ENCODE assay signal across 8 cellular contexts in genomic region chr3:185575108-185575869, GRCh38. TPM values are rescaled to one million over a fixed set of nuclear protein-coding genes. Genes with fewer than 3 reads are reported as not detected.
DNase-seq lines count a peak whose midpoint lies in the region; ATAC-seq and TF ChIP-seq lines count a peak whose summit lies in the region.
"Not testable (repeated sequence)": the region's sequence is repeated elsewhere in the genome, so short reads cannot be mapped to it uniquely, and the experiment has no call there.

No MANE protein-coding gene starts in this region.

- not testable (repeated sequence) for H3K4me1 Mint-ChIP-seq in activated naive CD8-positive, alpha-beta T cell treated with anti-CD3 and anti-CD28 coated beads, Interleukin-2, amount 10 ng/mL, durations not matched to agents 7 days and 5 days

- in situ Hi-C loops in ACHN (cut with HindIII; ENCODE audit: low pct_ligation_motif_present, low pct_unique_long_range_greater_than_20kb, low sequenced_read_pairs); GM13977 (cut with MboI; ENCODE audit: low pct_unique_long_range_greater_than_20kb, low sequenced_read_pairs, unreplicated experiment): not testable (repeated sequence)

- H3K4me3 Mint-ChIP-seq in activated naive CD8-positive, alpha-beta T cell treated with anti-CD3 and anti-CD28 coated beads, Interleukin-2, amount 10 ng/mL, durations not matched to agents 7 days and 5 days = not testable (repeated sequence)

- not testable (repeated sequence) for H3K9me3 Mint-ChIP-seq in activated naive CD8-positive, alpha-beta T cell treated with anti-CD3 and anti-CD28 coated beads, Interleukin-2, amount 10 ng/mL, durations not matched to agents 7 days and 5 days

- H3K36me3 Mint-ChIP-seq in activated naive CD8-positive, alpha-beta T cell treated with anti-CD3 and anti-CD28 coated beads, Interleukin-2, amount 10 ng/mL, durations not matched to agents 7 days and 5 days = not testable (repeated sequence)

- not testable (repeated sequence) for H3K36me3 ChIP-seq in neutrophil

- H3K27me3 ChIP-seq in neutrophil = not testable (repeated sequence)

- H3K4me1 ChIP-seq in neutrophil (ENCODE audit: control insufficient read depth in 1 of 2, insufficient read depth in 1 of 2, low read depth in 1 of 2, low read length in 1 of 2) = not testable (repeated sequence)

- H3K4me3 ChIP-seq in neutrophil (ENCODE audit: low read depth in 1 of 2, low read length in 1 of 2) = not testable (repeated sequence)

- H3K27ac ChIP-seq in neutrophil = not testable (repeated sequence)

- POLR2A ChIA-PET in activated naive CD8-positive, alpha-beta T cell treated with anti-CD3 and anti-CD28 coated beads, Interleukin-2, amount 10 ng/mL, durations not matched to agents 7 days and 5 days (lab: Charles Lee) = interaction anchor here (0.7 kb wide), 1 partner anchor 8 kb away, joined by 4 read pairs; no protein-coding TSS in a partner anchor

- DNase-seq in ACHN = peak; percentile 59
- DNase-seq in GM13977 (ENCODE audit: low spot score) = peak; percentile 39
- DNase-seq in NCI-H2081 (lab: John Stamatoyannopoulos, UW) = peak; percentile 82 to 90
- DNase-seq in SK-N-DZ (ENCODE audit: low spot score) = peak; percentile 77
- not testable (repeated sequence) for DNase-seq in activated naive CD8-positive, alpha-beta T cell treated with anti-CD3 and anti-CD28 coated beads, Interleukin-2, amount 10 ng/mL, durations not matched to agents 7 days and 5 days
- DNase-seq in germinal center (ENCODE audit: low spot score) = peak; percentile 53

- H3K27ac Mint-ChIP-seq in activated naive CD8-positive, alpha-beta T cell treated with anti-CD3 and anti-CD28 coated beads, Interleukin-2, amount 10 ng/mL, durations not matched to agents 7 days and 5 days = not testable (repeated sequence)

- H3K27me3 Mint-ChIP-seq in activated naive CD8-positive, alpha-beta T cell treated with anti-CD3 and anti-CD28 coated beads, Interleukin-2, amount 10 ng/mL, durations not matched to agents 7 days and 5 days = not testable (repeated sequence)

- peak; percentile 69 for ATAC-seq in HG03045 (IDR thresholded peaks at IDR 0.05; ENCODE audit: unreplicated experiment)
- ATAC-seq in activated naive CD8-positive, alpha-beta T cell treated with anti-CD3 and anti-CD28 coated beads, Interleukin-2, amount 10 ng/mL, durations not matched to agents 7 days and 5 days (ENCODE audit: low read depth) = peak; percentile 86

- not testable (repeated sequence) for H3K9me3 ChIP-seq in neutrophil

- TF ChIP-seq CTCF in GM13977 (IDR thresholded peaks at IDR 0.05; ENCODE audit: extremely low read depth, insufficient read depth, missing control alignments) = peak; percentile 56
- TF ChIP-seq CTCF in neutrophil (IDR thresholded peaks at IDR 0.05) = peak; percentile 65

RNA-seq across cellular contexts. Expression of gene SENP2, which starts 10.8 kb away (rescaled TPM):
- polyA plus RNA-seq in SK-N-DZ (2014; cell fraction: cytosol; rRNA removed) = 29.9 and 32.3 TPM in 2 replicates
- 12.8 and 13.4 TPM in 2 replicates for polyA plus RNA-seq in SK-N-DZ (2014; cell fraction: nucleus; rRNA removed)
- 10 to 100 TPM; 31.4 to 32.4 TPM for total RNA-seq in activated naive CD8-positive, alpha-beta T cell treated with anti-CD3 and anti-CD28 coated beads, Interleukin-2, amount 10 ng/mL, durations not matched to agents 7 days and 5 days

RNA-seq across cellular contexts. Expression of gene LIPH, which starts 22.9 kb away (rescaled TPM):
- not detected in 2 replicates for polyA plus RNA-seq in SK-N-DZ (2014; cell fraction: cytosol; rRNA removed)
- polyA plus RNA-seq in SK-N-DZ (2014; cell fraction: nucleus; rRNA removed) = not detected in 2 replicates
- not detected for total RNA-seq in activated naive CD8-positive, alpha-beta T cell treated with anti-CD3 and anti-CD28 coated beads, Interleukin-2, amount 10 ng/mL, durations not matched to agents 7 days and 5 days
